ENCODE assay signal across 1 cellular context in the genomic region with DNA sequence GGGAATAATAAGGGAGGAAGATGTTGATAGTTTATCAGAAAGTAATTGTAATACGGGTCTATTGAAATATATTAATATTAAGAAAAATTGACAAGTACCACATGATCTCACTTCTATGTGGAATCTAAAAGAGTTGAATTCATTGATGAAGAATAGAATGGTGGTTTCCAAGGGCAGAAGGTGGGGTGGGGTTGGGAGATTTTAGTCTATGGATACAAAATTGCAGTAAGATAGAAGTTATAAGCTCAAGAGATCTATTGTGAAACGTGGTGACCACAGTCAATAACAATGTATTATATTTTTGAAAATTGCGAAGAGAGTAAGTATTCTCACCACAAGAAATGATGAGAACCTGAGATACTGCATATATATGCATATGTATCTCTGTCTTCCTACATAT.
TF ChIP-seq lines count a peak whose summit lies in the region.

No MANE protein-coding gene starts in this region.

TF ChIP-seq in SK-N-SH treated with all-trans-retinoic acid at 6 μM for 48 hours, 23 proteins besides CTCF, POLR2A, EP300 and RAD21 (continued from another document):
- TF ChIP-seq, protein P1, sequence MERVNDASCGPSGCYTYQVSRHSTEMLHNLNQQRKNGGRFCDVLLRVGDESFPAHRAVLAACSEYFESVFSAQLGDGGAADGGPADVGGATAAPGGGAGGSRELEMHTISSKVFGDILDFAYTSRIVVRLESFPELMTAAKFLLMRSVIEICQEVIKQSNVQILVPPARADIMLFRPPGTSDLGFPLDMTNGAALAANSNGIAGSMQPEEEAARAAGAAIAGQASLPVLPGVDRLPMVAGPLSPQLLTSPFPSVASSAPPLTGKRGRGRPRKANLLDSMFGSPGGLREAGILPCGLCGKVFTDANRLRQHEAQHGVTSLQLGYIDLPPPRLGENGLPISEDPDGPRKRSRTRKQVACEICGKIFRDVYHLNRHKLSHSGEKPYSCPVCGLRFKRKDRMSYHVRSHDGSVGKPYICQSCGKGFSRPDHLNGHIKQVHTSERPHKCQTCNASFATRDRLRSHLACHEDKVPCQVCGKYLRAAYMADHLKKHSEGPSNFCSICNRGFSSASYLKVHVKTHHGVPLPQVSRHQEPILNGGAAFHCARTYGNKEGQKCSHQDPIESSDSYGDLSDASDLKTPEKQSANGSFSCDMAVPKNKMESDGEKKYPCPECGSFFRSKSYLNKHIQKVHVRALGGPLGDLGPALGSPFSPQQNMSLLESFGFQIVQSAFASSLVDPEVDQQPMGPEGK (CRISPR knock-in tag; IDR thresholded peaks at IDR 0.05; ENCODE audit: borderline replicate concordance), result peak; percentile 72; the same call in 1 of the 2 replicates
- no peak for TF ChIP-seq BACH2 (CRISPR knock-in tag; IDR thresholded peaks at IDR 0.05; ENCODE audit: borderline replicate concordance)
